In genomic region chr6:3376888-3377535, GRCh38 we compare ENCODE assay signal across 18 cellular contexts.
DNase-seq lines count a peak whose midpoint lies in the region; ATAC-seq and TF ChIP-seq lines count a peak whose summit lies in the region.
"Had no signal": no experiment of that assay in that cellular context is flagged by ENCODE, and none has a peak within 500 bp of the region (broad histone marks: within the 10 kb centered on the region; RNA-seq: fewer than 3 reads in every experiment).

No MANE protein-coding gene starts in this region.

- peak; percentile 70 for DNase-seq in NCI-H1694 treated with DMSO at 0.1 percent for 48 hours (lab: John Stamatoyannopoulos, UW)
- DNase-seq in mammary epithelial cell, result no peak
- no peak for DNase-seq in Ammon's horn (ENCODE audit: low spot score)
- no peak for DNase-seq in GM23338 (ENCODE audit: low spot score)
- DNase-seq in NCI-H526 (lab: John Stamatoyannopoulos, UW), result no peak
- DNase-seq in AG08395 (ENCODE audit: low spot score), result no peak
- DNase-seq: activated CD4-positive, alpha-beta T cell treated with anti-CD3 and anti-CD28 coated beads, Interleukin-2, amount 10 ng/mL, durations not matched to agents 24 days and 14 days; activated T-cell treated with anti-CD3 and anti-CD28 coated beads for 4 hours; GOT3; MG63; NCI-H1930; NK-92 treated with Interleukin-12 subunit alpha and Interleukin-12 subunit beta, amount 100 ng/mL, for 24 hours; stimulated activated CD4-positive, alpha-beta T cell treated with anti-CD3 and anti-CD28 coated beads, Interleukin-2, amount 100 ng/mL, for 24 hours had no signal

- H2AFZ ChIP-seq in mammary epithelial cell (ENCODE audit: low read depth, low read length), result peak overlapping the region; percentile 9
- H2AFZ ChIP-seq in GM23338, result no peak overlapping the region

- CTCF ChIA-PET in mammary epithelial cell (lab: Charles Lee; ENCODE audit: low non-redundant PET), result no interaction called here

- peaks cover 59% of the 10 kb centered on the region for H3K4me1 Mint-ChIP-seq in GM23338

- H3K36me3 Mint-ChIP-seq in GM23338 (ENCODE audit: low read depth), result no peaks in the 10 kb centered on the region; the same call in none of the 3 replicates
- H3K36me3 Mint-ChIP-seq: activated naive CD4-positive, alpha-beta T cell treated with anti-CD3 and anti-CD28 coated beads, Interleukin-2, amount 50 U/mL, for 72 hours had no signal

- BruUV-seq in mammary epithelial cell (replicated peaks; lab: Mats Ljungman, UMichigan), result no TSS peak

- H3K4me2 ChIP-seq in mammary epithelial cell (ENCODE audit: insufficient read depth, low read depth, low read length) (peak overlapping the region; percentile 34), GM23338 (no peak overlapping the region)

- H3K4me1 ChIP-seq in mammary epithelial cell (ENCODE audit: insufficient read depth, low read length) (peaks cover 30% of the 10 kb centered on the region), mucosa of rectum (ENCODE audit: control insufficient read depth in 2 of 2, insufficient read depth in 2 of 2, low read length in 2 of 2) (peaks cover 26 to 46% of the 10 kb centered on the region in 2 donors), GM23338 (ENCODE audit: insufficient read depth) (peaks cover 22% of the 10 kb centered on the region)

- peaks cover 7% of the 10 kb centered on the region for H3K27me3 Mint-ChIP-seq in GM23338 (ENCODE audit: insufficient read depth, low read depth, poor library complexity)

- peak overlapping the region; percentile 98 for H3K27ac ChIP-seq in 22Rv1
- peak overlapping the region; percentile 84 for H3K27ac ChIP-seq in mammary epithelial cell (ENCODE audit: insufficient read depth, low read depth, low read length)
- H3K27ac ChIP-seq in mucosa of rectum (ENCODE audit: low read depth in 2 of 2, low read length in 2 of 2), result peak overlapping the region; percentile 9 to 31
- no peak overlapping the region for H3K27ac ChIP-seq in GM23338 (ENCODE audit: low read depth)
- H3K27ac ChIP-seq: SJSA1 had no signal

- H3K9me3 Mint-ChIP-seq in GM23338, result no peaks in the 10 kb centered on the region
- H3K9me3 Mint-ChIP-seq: activated CD4-positive, alpha-beta T cell treated with anti-CD3 and anti-CD28 coated beads, Interleukin-2, amount 10 ng/mL, durations not matched to agents 24 days and 14 days; activated naive CD4-positive, alpha-beta T cell treated with anti-CD3 and anti-CD28 coated beads, Interleukin-2, amount 50 U/mL, for 72 hours; neural crest cell had no signal

- H3K27ac Mint-ChIP-seq in GM23338, result no peak overlapping the region
- H3K27ac Mint-ChIP-seq: activated CD4-positive, alpha-beta T cell treated with anti-CD3 and anti-CD28 coated beads, Interleukin-2, amount 10 ng/mL, durations not matched to agents 24 days and 14 days; activated naive CD4-positive, alpha-beta T cell treated with anti-CD3 and anti-CD28 coated beads, Interleukin-2, amount 50 U/mL, for 72 hours had no signal

- no peaks in the 10 kb centered on the region for H3F3A ChIP-seq in GM23338 (replicated peaks; ENCODE audit: low read depth)

- H3K9ac ChIP-seq in mammary epithelial cell (ENCODE audit: insufficient read depth, low read length), result no peak overlapping the region
- H3K9ac ChIP-seq in mucosa of rectum (ENCODE audit: low read depth in 1 of 2, low read length in 2 of 2), result no peak overlapping the region

- H3K4me3 ChIP-seq in mammary epithelial cell (replicated peaks in 1 of 3; ENCODE audit: insufficient read depth in 1 of 3, low read depth in 2 of 3, low read length in 3 of 3) (no peak overlapping the region), mucosa of rectum (ENCODE audit: low read length in 2 of 2) (no peak overlapping the region), GM23338 (no peak overlapping the region)
- H3K4me3 ChIP-seq: MG63, SJSA1 had no signal

- no peaks in the 10 kb centered on the region for H4K20me1 ChIP-seq in mammary epithelial cell (ENCODE audit: insufficient read depth, low read length)
- peaks cover 3% of the 10 kb centered on the region for H4K20me1 ChIP-seq in GM23338 (replicated peaks; ENCODE audit: insufficient read depth)

- H3K27me3 ChIP-seq in mammary epithelial cell (ENCODE audit: insufficient read depth, low read length) (no peaks in the 10 kb centered on the region), mucosa of rectum (ENCODE audit: control insufficient read depth in 2 of 2, insufficient read depth in 2 of 2, low read length in 2 of 2) (no peaks in the 10 kb centered on the region), GM23338 (ENCODE audit: insufficient read depth) (no peaks in the 10 kb centered on the region)
- H3K27me3 ChIP-seq: MG63, SJSA1 had no signal

- no peaks in the 10 kb centered on the region for H3K36me3 ChIP-seq in mammary epithelial cell (ENCODE audit: insufficient read depth, low read length)
- H3K36me3 ChIP-seq in mucosa of rectum (ENCODE audit: control insufficient read depth in 2 of 2, insufficient read depth in 2 of 2, low read length in 2 of 2), result peaks cover 3 to 5% of the 10 kb centered on the region in 2 donors
- H3K36me3 ChIP-seq in GM23338 (ENCODE audit: insufficient read depth), result no peaks in the 10 kb centered on the region
- H3K36me3 ChIP-seq: MG63, SJSA1 had no signal

- no peaks in the 10 kb centered on the region for H3K9me2 ChIP-seq in GM23338 (ENCODE audit: insufficient read depth)

- TF ChIP-seq CTCF in 22Rv1 (IDR thresholded peaks at IDR 0.05) (no peak), mammary epithelial cell (conservative IDR thresholded peaks at IDR 0.05 in 1 of 2, IDR thresholded peaks at IDR 0.05 in 1 of 2; ENCODE audit: extremely low read depth in 1 of 2, insufficient read depth in 1 of 2, low read depth in 1 of 2, low read length in 2 of 2) (no peak), GM23338 (conservative IDR thresholded peaks at IDR 0.05; ENCODE audit: low read depth in 2 of 2) (no peak)

- ATAC-seq in GM23338, result no peak
- ATAC-seq: activated naive CD4-positive, alpha-beta T cell treated with anti-CD3 and anti-CD28 coated beads, Interleukin-2, amount 50 U/mL, for 72 hours had no signal

- WGBS in mammary epithelial cell (ENCODE audit: low coverage, missing lambda C conversion rate), result 33% methylated on average over 3 of the region's 3 CpGs

- intact Hi-C loops in mammary epithelial cell (cut with micrococcal nuclease), result no loop called here

- no peaks in the 10 kb centered on the region for H3K9me3 ChIP-seq in mammary epithelial cell (replicated peaks; ENCODE audit: insufficient read depth, low read length)
- no peaks in the 10 kb centered on the region for H3K9me3 ChIP-seq in mucosa of rectum (ENCODE audit: control insufficient read depth in 2 of 2, low read length in 2 of 2)
- H3K9me3 ChIP-seq: MG63, SJSA1 had no signal

- H3K79me2 ChIP-seq in mammary epithelial cell (ENCODE audit: insufficient read depth, low read length) (peaks cover 33% of the 10 kb centered on the region), GM23338 (replicated peaks; ENCODE audit: insufficient read depth) (peaks cover 58% of the 10 kb centered on the region)

- in situ Hi-C loops in mammary epithelial cell (cut with MboI; ENCODE audit: low sequenced_read_pairs in 2 of 2), result no loop called here

- H3K4me3 Mint-ChIP-seq in GM23338, result no peak overlapping the region
- H3K4me3 Mint-ChIP-seq: activated CD4-positive, alpha-beta T cell treated with anti-CD3 and anti-CD28 coated beads, Interleukin-2, amount 10 ng/mL, durations not matched to agents 24 days and 14 days; neural crest cell had no signal

- dilution Hi-C loops in mammary epithelial cell (cut with HindIII; ENCODE audit: low sequenced_read_pairs), result no loop called here
